34 cellular contexts compared by ENCODE assay signal in the genomic region with DNA sequence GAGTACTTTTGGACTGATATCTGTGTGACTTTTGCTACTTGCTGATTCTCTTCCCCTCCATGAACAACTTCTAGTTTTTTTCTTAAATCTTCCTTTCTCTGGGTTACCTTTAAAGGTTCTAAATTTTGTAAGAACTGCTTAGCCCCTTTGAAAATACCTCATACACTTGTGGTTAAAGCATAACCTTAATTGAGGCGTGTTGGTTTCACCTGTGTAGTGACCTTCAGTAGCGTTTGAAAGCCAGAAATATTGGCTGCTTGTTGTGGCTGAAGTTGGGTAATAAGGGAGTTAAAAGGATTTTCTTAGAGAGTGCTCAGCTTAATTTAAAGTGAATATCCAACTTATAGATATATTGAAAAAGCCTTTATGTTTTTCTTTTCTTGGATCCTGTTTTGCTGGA. TPM values are rescaled to one million over a fixed set of nuclear protein-coding genes. Genes with fewer than 3 reads are reported as not detected.
"Had no signal": no experiment of that assay in that cellular context is flagged by ENCODE, and none has a peak within 500 bp of the region (broad histone marks: within the 10 kb centered on the region; RNA-seq: fewer than 3 reads in every experiment).

No MANE protein-coding gene starts in this region.

- H3K27me3 ChIP-seq: neural progenitor cell, neutrophil, right atrium auricular region, right lobe of liver, tibial nerve, uterus had no signal

- H3K9me3 ChIP-seq: left ventricle myocardium inferior, neutrophil, right lobe of liver, tibial nerve, uterus had no signal

- DNase-seq: hippocampal formation; left colon; left ventricle myocardium inferior; naive B cell; natural killer cell; nephron progenitor cell; occipital lobe; psoas muscle; right lobe of liver; stimulated activated CD4-positive, alpha-beta T cell treated with anti-CD3 and anti-CD28 coated beads, Interleukin-1b, Interleukin-23, amount 100 ng/mL, for 48 hours; stimulated activated CD4-positive, alpha-beta T cell treated with anti-CD3 and anti-CD28 coated beads, Interleukin-2, amount 100 ng/mL, for 48 hours; stimulated activated CD4-positive, alpha-beta T cell treated with anti-CD3 and anti-CD28 coated beads, Interleukin-4, amount 100 ng/mL, for 4 hours; stimulated activated CD8-positive, alpha-beta memory T cell treated with anti-CD3 and anti-CD28 coated beads, Interleukin-4, amount 100 ng/mL, for 48 hours; stimulated activated naive CD4-positive, alpha-beta T cell treated with Interleukin-2 at 50 U/mL for 16 hours; stimulated activated naive CD8-positive, alpha-beta T cell treated with anti-CD3 and anti-CD28 coated beads, Interleukin-15, amount 100 ng/mL, for 72 hours; uterus had no signal

- FAIRE-seq: keratinocyte had no signal

- H3K4me2 ChIP-seq: neural progenitor cell, smooth muscle cell had no signal

- H3K4me3 ChIP-seq: left ventricle myocardium inferior, lung, neural progenitor cell, psoas muscle, right atrium auricular region, right lobe of liver, smooth muscle cell, tibial nerve, uterus had no signal

- H3K79me2 ChIP-seq: parathyroid adenoma had no signal

- H2AFZ ChIP-seq: neural progenitor cell, parathyroid adenoma had no signal

- ATAC-seq: left colon; natural killer cell; psoas muscle; right lobe of liver; stimulated activated memory B cell treated with anti-CD40 and anti-IgM and Interleukin-4, amounts not matched to agents 10 μg/mL and 1 μg/mL and 100 μg/mL, for 72 hours; stimulated activated naive CD8-positive, alpha-beta T cell treated with anti-CD3 and anti-CD28 coated beads, Interleukin-15, amount 100 ng/mL, for 72 hours had no signal

- H3K4me1 ChIP-seq: left ventricle myocardium inferior, neural progenitor cell, parathyroid adenoma, psoas muscle, right atrium auricular region, right lobe of liver, tibial nerve, uterus had no signal

- H3K27ac ChIP-seq: left ventricle myocardium inferior, neural progenitor cell, neutrophil, parathyroid adenoma, psoas muscle, right atrium auricular region, right lobe of liver, tibial nerve, uterus had no signal

- H3K9ac ChIP-seq: neural progenitor cell, parathyroid adenoma had no signal

- H3K36me3 ChIP-seq: left ventricle myocardium inferior, neural progenitor cell, neutrophil, right atrium auricular region, right lobe of liver, tibial nerve, uterus had no signal

RNA-seq across cellular contexts. Expression of a gene that starts 32.0 kb away (rescaled TPM):
- total RNA-seq: left colon, left ventricle myocardium inferior, lower leg skin, mesothelial cell of epicardium, mononuclear cell, natural killer cell, occipital lobe, osteocyte, posterior vena cava, psoas muscle, right atrium auricular region, right lobe of liver, skeletal muscle tissue, smooth muscle cell, temporal lobe, tibial nerve, ureter, uterus had no signal
- polyA plus RNA-seq: keratinocyte, lung, psoas muscle, smooth muscle cell, thymus had no signal
